18 cellular contexts compared by ENCODE assay signal in genomic region chr3:133945696-133946095, GRCh38. TPM values are rescaled to one million over a fixed set of nuclear protein-coding genes. Genes with fewer than 3 reads are reported as not detected.
DNase-seq lines count a peak whose midpoint lies in the region; ATAC-seq and TF ChIP-seq lines count a peak whose summit lies in the region.
"Had no signal": no experiment of that assay in that cellular context is flagged by ENCODE, and none has a peak within 500 bp of the region (broad histone marks: within the 10 kb centered on the region; RNA-seq: fewer than 3 reads in every experiment).

No MANE protein-coding gene starts in this region.

- H3K4me3 Mint-ChIP-seq in Calu3 (ENCODE audit: low read depth, unreplicated experiment) = no peak overlapping the region
- H3K4me3 Mint-ChIP-seq: activated CD8-positive, alpha-beta T cell treated with anti-CD3 and anti-CD28 coated beads for 36 hours; central memory CD8-positive, alpha-beta T cell; neural crest cell; T-helper 2 cell treated with Interferon-gamma antibody and Interleukin-4, amounts not matched to agents 5 μg/mL and 100 μg/mL, for 36 hours had no signal

- H3K36me3 Mint-ChIP-seq in Calu3 (ENCODE audit: insufficient read depth, unreplicated experiment) = no peaks in the 10 kb centered on the region

- no peaks in the 10 kb centered on the region for H3K9me2 ChIP-seq in hepatocyte (replicated peaks; ENCODE audit: insufficient read depth)

- H2AFZ ChIP-seq in KMS-11 (ENCODE audit: low read depth) (no peak overlapping the region), hepatocyte (no peak overlapping the region)

- ATAC-seq in RWPE2 (ENCODE audit: low read depth) = no peak
- ATAC-seq in GM21723 (IDR thresholded peaks at IDR 0.05; ENCODE audit: unreplicated experiment) = no peak
- ATAC-seq: activated CD8-positive, alpha-beta T cell treated with anti-CD3 and anti-CD28 coated beads for 36 hours had no signal

- no peak overlapping the region for H3K27ac ChIP-seq in KMS-11
- peak overlapping the region; percentile 90 for H3K27ac ChIP-seq in RWPE2 (ENCODE audit: poor library complexity, severe bottlenecking)
- H3K27ac ChIP-seq in hepatocyte = peak overlapping the region; percentile 35

- H3K4me1 Mint-ChIP-seq in Calu3 (ENCODE audit: low read depth, unreplicated experiment) = peaks cover 51% of the 10 kb centered on the region

- no TSS peak for BruUV-seq in Calu3 (replicated peaks; lab: Mats Ljungman, UMichigan)

- intact Hi-C loops in Calu3 (cut with micrococcal nuclease; ENCODE audit: unreplicated experiment) = no loop called here

- H3K9ac ChIP-seq in KMS-11 (no peak overlapping the region), skeletal muscle satellite cell (ENCODE audit: low read depth, low read length) (no peak overlapping the region)

- no peaks in the 10 kb centered on the region for H4K20me1 ChIP-seq in KMS-11 (ENCODE audit: insufficient read depth)
- H4K20me1 ChIP-seq in hepatocyte (ENCODE audit: insufficient read depth, poor library complexity, severe bottlenecking) = no peaks in the 10 kb centered on the region

- H3K4me3 ChIP-seq in KMS-11 (IDR thresholded peaks at IDR 0.05; ENCODE audit: insufficient read depth, low read depth, low read length) (no peak overlapping the region), RWPE2 (ENCODE audit: severe bottlenecking) (no peak overlapping the region), hepatocyte (no peak overlapping the region), skeletal muscle satellite cell (ENCODE audit: low read length) (no peak overlapping the region)

- H3K4me1 ChIP-seq in KMS-11 (ENCODE audit: low read depth, poor library complexity, severe bottlenecking) (peaks cover 50% of the 10 kb centered on the region), RWPE2 (ENCODE audit: insufficient read depth, poor library complexity, severe bottlenecking) (peaks cover 33% of the 10 kb centered on the region), hepatocyte (ENCODE audit: insufficient read depth) (peaks cover 37% of the 10 kb centered on the region), skeletal muscle satellite cell (ENCODE audit: control insufficient read depth, insufficient read depth, low read length) (peaks cover 51% of the 10 kb centered on the region)

- no peaks in the 10 kb centered on the region for H3K79me2 ChIP-seq in KMS-11 (ENCODE audit: insufficient read depth, low read depth)
- H3K79me2 ChIP-seq in hepatocyte = no peaks in the 10 kb centered on the region

- H3K27ac Mint-ChIP-seq in Calu3 (ENCODE audit: unreplicated experiment) = no peak overlapping the region
- H3K27ac Mint-ChIP-seq: activated CD8-positive, alpha-beta T cell treated with anti-CD3 and anti-CD28 coated beads for 36 hours; T-helper 2 cell treated with Interferon-gamma antibody and Interleukin-4, amounts not matched to agents 5 μg/mL and 100 μg/mL, for 36 hours had no signal

- no peaks in the 10 kb centered on the region for H3K9me3 Mint-ChIP-seq in Calu3 (ENCODE audit: low read depth, unreplicated experiment)
- H3K9me3 Mint-ChIP-seq: activated CD8-positive, alpha-beta T cell treated with anti-CD3 and anti-CD28 coated beads for 36 hours; central memory CD8-positive, alpha-beta T cell; neural crest cell; T-helper 2 cell treated with Interferon-gamma antibody and Interleukin-4, amounts not matched to agents 5 μg/mL and 100 μg/mL, for 36 hours had no signal

- H3K27me3 Mint-ChIP-seq in Calu3 (ENCODE audit: unreplicated experiment) = peaks cover 76% of the 10 kb centered on the region

- CTCF ChIA-PET in Calu3 (lab: Charles Lee) = no interaction called here

- H3K36me3 ChIP-seq in KMS-11 (ENCODE audit: insufficient read depth) (no peaks in the 10 kb centered on the region), RWPE2 (ENCODE audit: low read depth) (no peaks in the 10 kb centered on the region), hepatocyte (replicated peaks; ENCODE audit: insufficient read depth, low read depth) (no peaks in the 10 kb centered on the region), skeletal muscle satellite cell (ENCODE audit: insufficient read depth, low read length) (no peaks in the 10 kb centered on the region)

- no peak for TF ChIP-seq CTCF in KMS-11 (conservative IDR thresholded peaks at IDR 0.05; ENCODE audit: low read depth, low read length)
- no peak for TF ChIP-seq CTCF in RWPE2 (IDR thresholded peaks at IDR 0.05; ENCODE audit: poor library complexity, severe bottlenecking)
- TF ChIP-seq CTCF in hepatocyte (IDR thresholded peaks at IDR 0.05; ENCODE audit: poor library complexity) = no peak
- no peak for TF ChIP-seq CTCF in Calu3 (IDR thresholded peaks at IDR 0.05; ENCODE audit: unreplicated experiment)

- DNase-seq in RWPE2 (ENCODE audit: low spot score) (peak; percentile 15), hepatocyte (ENCODE audit: low spot score) (no peak), anterior cingulate cortex (lab: John Stamatoyannopoulos, UW) (no peak), Calu3 (no peak), NCI-H446 treated with DMSO at 0.1 percent for 48 hours (lab: John Stamatoyannopoulos, UW) (no peak)
- DNase-seq: activated CD8-positive, alpha-beta T cell treated with anti-CD3 and anti-CD28 coated beads for 36 hours; activated naive CD4-positive, alpha-beta T cell treated with Interleukin-2 at 50 U/mL for 16 hours; activated T-cell treated with anti-CD3 and anti-CD28 coated beads, Interleukin-2, amount 50 U/mL, for 1 hour; AML-193; amygdala; H7; NCI-H2171 treated with DMSO at 0.1 percent for 48 hours had no signal

- 76% methylated on average over 7 of the region's 7 CpGs for WGBS in hepatocyte (ENCODE audit: low lambda C conversion rate, missing lambda C conversion rate)

- no peaks in the 10 kb centered on the region for H3K9me3 ChIP-seq in RWPE2 (ENCODE audit: severe bottlenecking)
- no peaks in the 10 kb centered on the region for H3K9me3 ChIP-seq in hepatocyte (ENCODE audit: low read depth)
- H3K9me3 ChIP-seq in skeletal muscle satellite cell (replicated peaks; ENCODE audit: low read length) = no peaks in the 10 kb centered on the region

- H3K27me3 ChIP-seq in KMS-11 (ENCODE audit: insufficient read depth, low read depth) = no peaks in the 10 kb centered on the region
- H3K27me3 ChIP-seq in RWPE2 (ENCODE audit: insufficient read depth, poor library complexity, severe bottlenecking) = no peaks in the 10 kb centered on the region
- H3K27me3 ChIP-seq in hepatocyte = no peaks in the 10 kb centered on the region
- no peaks in the 10 kb centered on the region for H3K27me3 ChIP-seq in skeletal muscle satellite cell (ENCODE audit: control insufficient read depth, insufficient read depth, low read length)

- H3K4me2 ChIP-seq in KMS-11 (peak overlapping the region; percentile 21; the same call in 1 of the 2 replicates), hepatocyte (no peak overlapping the region), skeletal muscle satellite cell (ENCODE audit: low read length) (peak overlapping the region; percentile 71)

RNA-seq across cellular contexts. Expression of gene RAB6B, which starts 50.0 kb away (rescaled TPM):
- total RNA-seq in hepatocyte = 2.2 and 9.1 TPM in 2 replicates
- polyA plus RNA-seq in hepatocyte = 1.8 and 2.6 TPM in 2 replicates
- 0.44 and 1.8 TPM in 2 replicates for total RNA-seq in skeletal muscle satellite cell (2012; rRNA removed)
- 0.85 and 4.7 TPM in 2 replicates for total RNA-seq in Calu3 (2022)
